ENCODE assay signal across 8 cellular contexts in genomic region chr19:17553256-17553655, GRCh38. TPM values are rescaled to one million over a fixed set of nuclear protein-coding genes. Genes with fewer than 3 reads are reported as not detected.
DNase-seq lines count a peak whose midpoint lies in the region; ATAC-seq and TF ChIP-seq lines count a peak whose summit lies in the region.

No MANE protein-coding gene starts in this region.

- no peak for TF ChIP-seq CTCF in cardiac muscle cell (IDR thresholded peaks at IDR 0.05; ENCODE audit: low read depth, low read length)

- H3K9ac ChIP-seq in HUES48 (ENCODE audit: low read depth, low read length), result no peak overlapping the region

- H3K27me3 ChIP-seq in HUES48 (ENCODE audit: control insufficient read depth, insufficient read depth, low read length), result no peaks in the 10 kb centered on the region
- H3K27me3 ChIP-seq in cardiac muscle cell, result no peaks in the 10 kb centered on the region

- no peaks in the 10 kb centered on the region for H3K4me1 ChIP-seq in HUES48 (ENCODE audit: control insufficient read depth, insufficient read depth, low read length)
- H3K4me1 ChIP-seq in cardiac muscle cell (ENCODE audit: low read depth), result no peaks in the 10 kb centered on the region

- ATAC-seq in GM21447 (IDR thresholded peaks at IDR 0.05; ENCODE audit: unreplicated experiment), result no peak
- ATAC-seq in GM18517 (IDR thresholded peaks at IDR 0.05; ENCODE audit: unreplicated experiment), result no peak
- no peak for ATAC-seq in GM18498 (IDR thresholded peaks at IDR 0.05; ENCODE audit: unreplicated experiment)

- DNase-seq in T1000 (lab: John Stamatoyannopoulos, UW) (peak; percentile 25), cardiac muscle cell (ENCODE audit: low read depth in 1 of 2, low spot score in 1 of 2) (peak in 1 of 2 donors; percentile 98)
- DNase-seq in stimulated activated CD4-positive, alpha-beta T cell treated with anti-CD3 and anti-CD28 coated beads, Interleukin-12 subunit alpha, Interleukin-12 subunit beta, amount 100 ng/mL, for 4 hours, result no peak

- H3K9me3 ChIP-seq in HUES48 (ENCODE audit: control insufficient read depth, insufficient read depth, low read length) (no peaks in the 10 kb centered on the region), cardiac muscle cell (ENCODE audit: low read depth) (no peaks in the 10 kb centered on the region)

- H3K27ac ChIP-seq in HUES48 (ENCODE audit: low read depth, low read length) (peak overlapping the region; percentile 42), cardiac muscle cell (peak overlapping the region; percentile 17), skin epidermis (peak overlapping the region in 15 of 21 experiments; percentile 4 to 76 (median 37))

- H3K4me3 ChIP-seq in HUES48 (ENCODE audit: low read depth, low read length) (no peak overlapping the region), cardiac muscle cell (no peak overlapping the region), skin epidermis (no peak overlapping the region)

- no peaks in the 10 kb centered on the region for H3K36me3 ChIP-seq in HUES48 (ENCODE audit: control insufficient read depth, insufficient read depth, low read length)
- no peaks in the 10 kb centered on the region for H3K36me3 ChIP-seq in cardiac muscle cell

RNA-seq across cellular contexts. Expression of gene COLGALT1, which starts 2.2 kb away (rescaled TPM):
- total RNA-seq in cardiac muscle cell, result 62.9 and 93.5 TPM in 2 replicates
- 41.1 and 60.9 TPM in 2 replicates for polyA plus RNA-seq in cardiac muscle cell

RNA-seq across cellular contexts. Expression of gene PGLS, which starts 41.8 kb away (rescaled TPM):
- 150 and 177 TPM in 2 replicates for total RNA-seq in cardiac muscle cell
- polyA plus RNA-seq in cardiac muscle cell, result 116 and 118 TPM in 2 replicates
